8 cellular contexts compared by ENCODE assay signal in genomic region chr7:129438839-129439640, GRCh38. TPM values are rescaled to one million over a fixed set of nuclear protein-coding genes. Genes with fewer than 3 reads are reported as not detected.
DNase-seq lines count a peak whose midpoint lies in the region; FAIRE-seq and TF ChIP-seq lines count a peak whose summit lies in the region.

No MANE protein-coding gene starts in this region.

- TF ChIP-seq POLR2A in esophagus muscularis mucosa (IDR thresholded peaks at IDR 0.05; ENCODE audit: low read depth) = no peak
- TF ChIP-seq POLR2A in spleen (IDR thresholded peaks at IDR 0.05) = no peak

- TF ChIP-seq CTCF in epithelial cell of proximal tubule (conservative IDR thresholded peaks at IDR 0.05; ENCODE audit: low read depth, low read length) (no peak), kidney (IDR thresholded peaks at IDR 0.05; ENCODE audit: borderline replicate concordance, extremely low read depth, insufficient read depth) (no peak), esophagus muscularis mucosa (IDR thresholded peaks at IDR 0.05) (no peak), spleen (IDR thresholded peaks at IDR 0.05 in 8 of 11, conservative IDR thresholded peaks at IDR 0.05 in 3 of 11) (no peak)

- H3K4me3 ChIP-seq in epithelial cell of proximal tubule (ENCODE audit: low read depth, low read length) = no peak overlapping the region
- no peak overlapping the region for H3K4me3 ChIP-seq in kidney (ENCODE audit: low read length in 2 of 2)
- no peak overlapping the region for H3K4me3 ChIP-seq in esophagus muscularis mucosa
- no peak overlapping the region for H3K4me3 ChIP-seq in spleen

- WGBS in esophagus muscularis mucosa = 85% methylated on average over 5 of the region's 5 CpGs
- WGBS in spleen, 5 donors = 59 to 88% (median 77%) methylated on average over 5 of the region's 5 CpGs

- no peaks in the 10 kb centered on the region for H3K4me1 ChIP-seq in kidney (ENCODE audit: control insufficient read depth in 1 of 2, insufficient read depth in 1 of 2, low read depth in 1 of 2, low read length in 2 of 2)
- H3K4me1 ChIP-seq in esophagus muscularis mucosa = peaks cover 15 to 24% (median 22%) of the 10 kb centered on the region in 4 donors
- peaks cover 0 to 12% (median 9%) of the 10 kb centered on the region in 6 donors for H3K4me1 ChIP-seq in spleen

- TF ChIP-seq EP300 in esophagus muscularis mucosa (IDR thresholded peaks at IDR 0.05) = no peak

- intact Hi-C loops in kidney (cut with DNase I) (no loop called here), esophagus muscularis mucosa (cut with DNase I) (no loop called here), spleen (cut with DNase I; ENCODE audit: low total_unique reads) (no loop called here)

- H3K9me3 ChIP-seq in kidney (ENCODE audit: control insufficient read depth in 1 of 2, low read length in 2 of 2) = no peaks in the 10 kb centered on the region
- no peaks in the 10 kb centered on the region for H3K9me3 ChIP-seq in esophagus muscularis mucosa
- no peaks in the 10 kb centered on the region for H3K9me3 ChIP-seq in spleen

- H3K27me3 ChIP-seq in esophagus muscularis mucosa = no peaks in the 10 kb centered on the region
- peaks cover 0 to 25% (median 6%) of the 10 kb centered on the region in 7 donors for H3K27me3 ChIP-seq in spleen (replicated peaks in 1 of 7)

- no peak for FAIRE-seq in kidney (lab: Jason Lieb, UNC)

- H3K9ac ChIP-seq in kidney (ENCODE audit: low read length in 2 of 2) = no peak overlapping the region

- DNase-seq in HPDE6-E6E7 (ENCODE audit: extremely low spot score) (peak; percentile 64), SW 1271 (lab: John Stamatoyannopoulos, UW) (peak; percentile 10 to 71), epithelial cell of proximal tubule (ENCODE audit: low read depth) (peak; percentile 63), mesenteric fat pad (ENCODE audit: low spot score) (no peak), kidney (no peak), esophagus muscularis mucosa (ENCODE audit: extremely low spot score) (no peak), spleen (no peak)
- DNase-seq in stimulated activated CD4-positive, alpha-beta T cell treated with anti-CD3 and anti-CD28 coated beads, Interleukin-2, amount 100 ng/mL, for 48 hours = peak; percentile 46 to 57

- no peaks in the 10 kb centered on the region for H3K36me3 ChIP-seq in kidney (ENCODE audit: control insufficient read depth in 1 of 2, insufficient read depth in 2 of 2, low read length in 2 of 2)
- no peaks in the 10 kb centered on the region for H3K36me3 ChIP-seq in esophagus muscularis mucosa
- no peaks in the 10 kb centered on the region for H3K36me3 ChIP-seq in spleen

- H3K27ac ChIP-seq in kidney (ENCODE audit: low read depth in 2 of 2, low read length in 2 of 2) (no peak overlapping the region), esophagus muscularis mucosa (replicated peaks in 1 of 4) (no peak overlapping the region), spleen (no peak overlapping the region)

RNA-seq across cellular contexts. Expression of gene STRIP2, which starts 4.8 kb away (rescaled TPM):
- total RNA-seq in epithelial cell of proximal tubule (6.3 and 6.9 TPM in 2 replicates), mesenteric fat pad (0.19 TPM), kidney (0.88 TPM), esophagus muscularis mucosa (1 to 10 TPM; 1.1 to 2.1 (median 1.9) TPM), spleen (1 to 10 TPM in 5 of 7 donors, under 1 TPM in 2; 0.60 to 2.2 (median 1.3) TPM)
- polyA plus RNA-seq in kidney (ENCODE audit: insufficient read depth, low read depth, low replicate concordance) (9.0 TPM), spleen (1 to 10 TPM in 2 of 3 donors, under 1 TPM in 1; 0.97 to 1.7 (median 1.2) TPM)

Comparison
In these comparisons a context has a peak if more than half of its experiments do, and no peak if none do; other contexts are left out.
1. DNase-seq: peak in HPDE6-E6E7 (single experiment), SW 1271 (2 of 2), epithelial cell of proximal tubule (single experiment) and stimulated activated CD4-positive, alpha-beta T cell treated with anti-CD3 and anti-CD28 coated beads, Interleukin-2, amount 100 ng/mL, for 48 hours (2 of 2); none in mesenteric fat pad (single experiment), kidney (single experiment), esophagus muscularis mucosa (single experiment) and spleen (single experiment).